In genomic region chr1:203104789-203105188, GRCh38 we compare ENCODE assay signal across 29 cellular contexts. TPM values are rescaled to one million over a fixed set of nuclear protein-coding genes. Genes with fewer than 3 reads are reported as not detected.
"Had no signal": no experiment of that assay in that cellular context is flagged by ENCODE, and none has a peak within 500 bp of the region (broad histone marks: within the 10 kb centered on the region; RNA-seq: fewer than 3 reads in every experiment).

No MANE protein-coding gene starts in this region.

- H3K9me3 Mint-ChIP-seq: T-helper 1 cell treated with Interleukin-12 subunit alpha and Interleukin-12 subunit beta and Interleukin-4 antibody, amounts not matched to agents 30 μg/mL and 1 μg/mL, for 36 hours had no signal

- H3K36me3 Mint-ChIP-seq: activated naive CD8-positive, alpha-beta T cell treated with anti-CD3 and anti-CD28 coated beads, Interleukin-2, amount 10 ng/mL, durations not matched to agents 7 days and 5 days had no signal

- H3K4me3 ChIP-seq: SJSA1 had no signal

- H3K4me1 ChIP-seq: SJSA1 had no signal

- H3K4me3 Mint-ChIP-seq: activated CD8-positive, alpha-beta T cell treated with anti-CD3 and anti-CD28 coated beads, Interleukin-2, amount 10 ng/mL, durations not matched to agents 7 days and 5 days; activated naive CD8-positive, alpha-beta T cell treated with anti-CD3 and anti-CD28 coated beads, Interleukin-2, amount 10 ng/mL, durations not matched to agents 7 days and 5 days; T-helper 1 cell treated with Interleukin-12 subunit alpha and Interleukin-12 subunit beta and Interleukin-4 antibody, amounts not matched to agents 30 μg/mL and 1 μg/mL, for 36 hours; WTC11 had no signal

- H3K4me1 Mint-ChIP-seq: activated naive CD8-positive, alpha-beta T cell treated with anti-CD3 and anti-CD28 coated beads, Interleukin-2, amount 10 ng/mL, durations not matched to agents 7 days and 5 days; WTC11 had no signal

- H3K9me3 ChIP-seq: SJSA1 had no signal

- DNase-seq: activated CD4-positive, alpha-beta T cell treated with anti-CD3 and anti-CD28 coated beads for 48 hours; activated CD4-positive, alpha-beta T cell treated with anti-CD3 and anti-CD28 coated beads, Interleukin-2, amount 50 U/mL, for 4 hours; activated CD4-positive, CD25-positive, alpha-beta regulatory T cell treated with anti-CD3 and anti-CD28 coated beads, Interleukin-2, amount 50 U/mL, for 72 hours; activated CD8-positive, alpha-beta memory T cell treated with anti-CD3 and anti-CD28 coated beads, Interleukin-2, amount 50 U/mL, for 48 hours; activated CD8-positive, alpha-beta T cell treated with anti-CD3 and anti-CD28 coated beads, Interleukin-2, amount 10 ng/mL, durations not matched to agents 7 days and 5 days; activated naive CD4-positive, alpha-beta T cell treated with anti-CD3 and anti-CD28 coated beads, Interleukin-2, amount 50 U/mL, for 16 hours; activated naive CD8-positive, alpha-beta T cell treated with anti-CD3 and anti-CD28 coated beads, Interleukin-2, amount 10 ng/mL, durations not matched to agents 7 days and 5 days; activated T-cell treated with anti-CD3 and anti-CD28 coated beads, Interleukin-2, amount 50 U/mL, for 1 hour; aorta; central memory CD4-positive, alpha-beta T cell; cortex of kidney; Karpas-422; MM.1S; NCI-H1092 treated with DMSO at 0.1 percent for 48 hours; NCI-H1436; NCI-H1694 treated with DMSO at 0.1 percent for 48 hours; NCI-H2029 treated with DMSO at 0.1 percent for 48 hours; NCI-H345; NCI-H510A; NCI-H526 treated with DMSO at 0.1 percent for 48 hours; NCI-H82; SW 1271 had no signal

- ATAC-seq: activated CD8-positive, alpha-beta T cell treated with anti-CD3 and anti-CD28 coated beads, Interleukin-2, amount 10 ng/mL, durations not matched to agents 7 days and 5 days; SK-N-SH treated with all-trans-retinoic acid at 6 μM for 48 hours; WTC11 had no signal

- H3K27ac Mint-ChIP-seq: activated CD8-positive, alpha-beta T cell treated with anti-CD3 and anti-CD28 coated beads, Interleukin-2, amount 10 ng/mL, durations not matched to agents 7 days and 5 days; activated naive CD8-positive, alpha-beta T cell treated with anti-CD3 and anti-CD28 coated beads, Interleukin-2, amount 10 ng/mL, durations not matched to agents 7 days and 5 days; T-helper 1 cell treated with Interleukin-12 subunit alpha and Interleukin-12 subunit beta and Interleukin-4 antibody, amounts not matched to agents 30 μg/mL and 1 μg/mL, for 36 hours; WTC11 had no signal

- H3K27ac ChIP-seq: SJSA1 had no signal

- H3K36me3 ChIP-seq: SJSA1 had no signal

RNA-seq across cellular contexts. Expression of gene MYOG, which starts 19.0 kb away (rescaled TPM):
- total RNA-seq: activated CD8-positive, alpha-beta T cell treated with anti-CD3 and anti-CD28 coated beads, Interleukin-2, amount 10 ng/mL, durations not matched to agents 7 days and 5 days; activated naive CD8-positive, alpha-beta T cell treated with anti-CD3 and anti-CD28 coated beads, Interleukin-2, amount 10 ng/mL, durations not matched to agents 7 days and 5 days; aorta; bronchial epithelial cell; chondrocyte; RPMI7951; SJSA1; WTC11 had no signal
- polyA plus RNA-seq: aorta had no signal

RNA-seq across cellular contexts. Expression of gene ADORA1, which starts 22.7 kb away (rescaled TPM):
- total RNA-seq: activated CD8-positive, alpha-beta T cell treated with anti-CD3 and anti-CD28 coated beads, Interleukin-2, amount 10 ng/mL, durations not matched to agents 7 days and 5 days; activated naive CD8-positive, alpha-beta T cell treated with anti-CD3 and anti-CD28 coated beads, Interleukin-2, amount 10 ng/mL, durations not matched to agents 7 days and 5 days; SJSA1 had no signal
- polyA plus RNA-seq: aorta had no signal
